In the genomic region with DNA sequence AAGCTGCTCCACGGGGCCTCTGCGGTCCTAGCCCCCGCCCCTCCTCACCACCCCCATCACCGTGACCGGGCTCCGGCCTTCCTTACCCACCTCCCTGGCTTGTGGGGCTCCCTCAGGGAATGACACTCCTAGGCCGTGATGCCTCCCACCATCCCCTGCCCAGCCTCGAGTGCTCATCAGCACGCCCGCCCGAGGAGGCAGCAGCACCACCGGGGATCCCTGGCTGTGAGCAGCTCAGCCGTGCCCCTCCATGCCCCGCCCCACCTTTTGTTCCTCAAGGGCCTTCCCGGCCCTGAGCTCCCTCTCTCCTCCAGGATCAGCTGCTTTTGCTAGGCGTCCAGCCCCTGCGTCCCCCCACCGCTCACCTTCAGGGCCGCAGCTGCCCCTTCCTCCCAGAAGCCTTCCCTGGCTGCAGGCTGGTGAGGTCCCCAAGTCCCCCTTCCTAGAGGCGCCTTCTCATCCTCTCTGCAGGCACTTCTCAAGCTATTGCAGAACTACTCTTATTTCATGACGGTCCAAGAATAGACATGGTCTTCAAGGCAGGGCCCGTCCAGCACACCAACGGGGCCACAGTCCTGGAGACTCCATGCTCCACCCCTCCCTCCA, we compare ENCODE assay signal across 19 cellular contexts. TPM values are rescaled to one million over a fixed set of nuclear protein-coding genes. Genes with fewer than 3 reads are reported as not detected.
A peak's percentile ranks its signal among the peaks of the same experiment; 100 is the strongest.
DNase-seq lines count a peak whose midpoint lies in the region; ATAC-seq, FAIRE-seq and TF ChIP-seq lines count a peak whose summit lies in the region.
"Had no signal": no experiment of that assay in that cellular context is flagged by ENCODE, and none has a peak within 500 bp of the region (broad histone marks: within the 10 kb centered on the region; RNA-seq: fewer than 3 reads in every experiment).

No MANE protein-coding gene starts in this region.

- H3K4me1 ChIP-seq in HepG2 (ENCODE audit: insufficient read depth, low read length): peaks cover 34% of the 10 kb centered on the region
- H3K4me1 ChIP-seq in right lobe of liver: no peaks in the 10 kb centered on the region
- H3K4me1 ChIP-seq in mesenchymal stem cell (ENCODE audit: control insufficient read depth, insufficient read depth, low read depth, low read length): peaks cover 24% of the 10 kb centered on the region
- H3K4me1 ChIP-seq in tibial artery: peaks cover 0 to 14% (median 9%) of the 10 kb centered on the region in 4 donors

- no peak; the same call in 1 of the 2 replicates for TF ChIP-seq CTCF in HepG2 (CRISPR knock-in tag; IDR thresholded peaks at IDR 0.05)
- no peak for TF ChIP-seq CTCF in right lobe of liver (IDR thresholded peaks at IDR 0.05)
- TF ChIP-seq CTCF in activated B cell treated with CpG ODN at 0.5 μM for 24 hours (IDR thresholded peaks at IDR 0.05): no peak
- TF ChIP-seq CTCF in tibial artery (IDR thresholded peaks at IDR 0.05): no peak
- TF ChIP-seq CTCF in natural killer cell (IDR thresholded peaks at IDR 0.05): no peak
- no peak for TF ChIP-seq CTCF in GM20000 (IDR thresholded peaks at IDR 0.05; ENCODE audit: extremely low read depth, missing control alignments)

- peak; percentile 1; the same call in 2 of the 3 replicates for ATAC-seq in HepG2
- ATAC-seq in right lobe of liver: no peak
- ATAC-seq in activated B cell treated with CpG ODN at 0.5 μM for 24 hours (ENCODE audit: low read depth): no peak
- no peak for ATAC-seq in GM19467 (IDR thresholded peaks at IDR 0.05; ENCODE audit: unreplicated experiment)
- ATAC-seq in natural killer cell: no peak
- ATAC-seq: Right ventricle myocardium inferior had no signal

- H2BK5ac ChIP-seq in mesenchymal stem cell (ENCODE audit: low read depth, low read length, poor library complexity, severe bottlenecking): no peak overlapping the region

- no peaks in the 10 kb centered on the region for H3K27me3 Mint-ChIP-seq in activated B cell treated with CpG ODN at 0.5 μM for 24 hours
- no peaks in the 10 kb centered on the region for H3K27me3 Mint-ChIP-seq in natural killer cell (ENCODE audit: low read depth in 2 of 2)

- CTCF ChIA-PET in HepG2 (lab: Yijun Ruan, JAX; ENCODE audit: low intra/inter-chr PET ratio, low total read pairs) (no interaction called here), activated B cell treated with CpG ODN at 0.5 μM for 24 hours (lab: Charles Lee) (no interaction called here)

- no peak overlapping the region for H3K14ac ChIP-seq in mesenchymal stem cell (ENCODE audit: low read length in 2 of 2)

- no peak overlapping the region for H3K4ac ChIP-seq in mesenchymal stem cell (ENCODE audit: low read depth in 1 of 2, low read length in 2 of 2)

- in situ Hi-C loops in HepG2 (cut with HindIII; ENCODE audit: extremely low pct_ligation_motif_present, low pct_unique_long_range_greater_than_20kb): no loop called here

- WGBS in HepG2 (ENCODE audit: low lambda C conversion rate): 40% methylated on average over 23 of the region's 23 CpGs
- WGBS in right lobe of liver (ENCODE audit: insufficient coverage, low coverage, low lambda C conversion rate, missing lambda C conversion rate): 87% methylated on average over 7 of the region's 23 CpGs
- WGBS in mesenchymal stem cell: 78% methylated on average over 23 of the region's 23 CpGs

- no peaks in the 10 kb centered on the region; a peak in 1 of 5 replicates for H3K36me3 ChIP-seq in HepG2 (replicated peaks in 1 of 2; ENCODE audit: control insufficient read depth in 1 of 2, insufficient read depth in 2 of 2, low read length in 2 of 2)
- peaks cover 0 to 22% (median 8%) of the 10 kb centered on the region in 4 donors for H3K36me3 ChIP-seq in right lobe of liver
- peaks cover 31 to 41% of the 10 kb centered on the region in 2 experiments for H3K36me3 ChIP-seq in mesenchymal stem cell (ENCODE audit: control insufficient read depth in 1 of 2, insufficient read depth in 2 of 2, low read depth in 1 of 2, low read length in 2 of 2)
- peaks cover 0 to 36% (median 34%) of the 10 kb centered on the region in 3 donors for H3K36me3 ChIP-seq in tibial artery
- H3K36me3 ChIP-seq: BLaER1 had no signal

- peaks cover 30% of the 10 kb centered on the region for H3K4me1 Mint-ChIP-seq in activated B cell treated with CpG ODN at 0.5 μM for 24 hours
- peaks cover 0 to 20% of the 10 kb centered on the region in 2 donors for H3K4me1 Mint-ChIP-seq in natural killer cell

- H3K9me3 ChIP-seq in HepG2 (ENCODE audit: low read length) (no peaks in the 10 kb centered on the region), right lobe of liver (no peaks in the 10 kb centered on the region), mesenchymal stem cell (ENCODE audit: control insufficient read depth, low read length) (no peaks in the 10 kb centered on the region), tibial artery (no peaks in the 10 kb centered on the region)
- H3K9me3 ChIP-seq: BLaER1 had no signal

- FAIRE-seq in HepG2 (lab: Jason Lieb, UNC): no peak

- H4K91ac ChIP-seq in mesenchymal stem cell (ENCODE audit: low read length): peak overlapping the region; percentile 18

- DNase-seq in HepG2 (ENCODE audit: low spot score): no peak
- DNase-seq in right lobe of liver: no peak
- no peak for DNase-seq in activated B cell treated with CpG ODN at 0.5 μM for 24 hours
- no peak for DNase-seq in mesenchymal stem cell
- no peak for DNase-seq in tibial artery
- no peak for DNase-seq in natural killer cell
- DNase-seq in GM20000 (ENCODE audit: low spot score): no peak
- DNase-seq: 8988T; CD8-positive, alpha-beta memory T cell; GM23248; MM.1S; NCI-H1105; NCI-H187 treated with DMSO at 0.1 percent for 48 hours; NCI-H526 treated with DMSO at 0.1 percent for 48 hours had no signal

- H3K23ac ChIP-seq in mesenchymal stem cell (ENCODE audit: low read length in 2 of 2): no peak overlapping the region

- H3K4me3 Mint-ChIP-seq in activated B cell treated with CpG ODN at 0.5 μM for 24 hours (peak overlapping the region; percentile 8), natural killer cell (no peak overlapping the region)

- no peak overlapping the region for H2BK15ac ChIP-seq in mesenchymal stem cell (ENCODE audit: low read depth, poor library complexity, severe bottlenecking)

- no peak overlapping the region for H3K18ac ChIP-seq in mesenchymal stem cell (ENCODE audit: low read depth in 1 of 2, low read length in 2 of 2)

- H3K4me3 ChIP-seq in HepG2 (replicated peaks in 1 of 3; ENCODE audit: insufficient read depth in 1 of 3, low read depth in 2 of 3, low read length in 3 of 3) (peak overlapping the region in 1 of 3 experiments; percentile 30; a peak in 1 of 6 replicates), right lobe of liver (no peak overlapping the region), mesenchymal stem cell (ENCODE audit: insufficient read depth in 1 of 2, low read depth in 1 of 2, low read length in 2 of 2) (no peak overlapping the region), tibial artery (no peak overlapping the region)
- H3K4me3 ChIP-seq: BLaER1, GM23248, SK-N-MC had no signal

- H2AK5ac ChIP-seq in mesenchymal stem cell (ENCODE audit: low read length, severe bottlenecking): no peak overlapping the region

- TF ChIP-seq POLR2A in HepG2 (IDR thresholded peaks at IDR 0.05; ENCODE audit: insufficient read depth in 1 of 2, low read depth in 2 of 2, low read length in 2 of 2): no peak
- no peak for TF ChIP-seq POLR2A in right lobe of liver (IDR thresholded peaks at IDR 0.05)

- no peak for TF ChIP-seq EP300 in HepG2 (IDR thresholded peaks at IDR 0.05; ENCODE audit: low read depth in 2 of 2, low read length in 2 of 2)
- no peak for TF ChIP-seq EP300 in HepG2 (CRISPR knock-in tag; IDR thresholded peaks at IDR 0.05; ENCODE audit: borderline replicate concordance)

- no peak overlapping the region for H2BK120ac ChIP-seq in mesenchymal stem cell (ENCODE audit: low read depth, low read length)

- H3K79me2 ChIP-seq in HepG2 (ENCODE audit: insufficient read depth, low read length): no peaks in the 10 kb centered on the region

- intact Hi-C loops in HepG2 (cut with micrococcal nuclease; ENCODE audit: unreplicated experiment): no loop called here
- intact Hi-C loops in right lobe of liver (cut with DNase I): no loop called here
- intact Hi-C loops in activated B cell treated with CpG ODN at 0.5 μM for 24 hours (cut with micrococcal nuclease): no loop called here
- intact Hi-C loops in tibial artery (cut with DNase I; ENCODE audit: low total_unique reads): no loop called here
- intact Hi-C loops in natural killer cell (cut with micrococcal nuclease): no loop called here

- H3K9ac ChIP-seq in HepG2 (ENCODE audit: insufficient read depth, low read depth, low read length) (no peak overlapping the region), mesenchymal stem cell (ENCODE audit: low read length) (no peak overlapping the region)
- H3K9ac ChIP-seq: BLaER1, GM23248, KMS-11 had no signal

- peak overlapping the region; percentile 58 for H3K4me2 ChIP-seq in HepG2 (ENCODE audit: low read depth, low read length)
- H3K4me2 ChIP-seq in mesenchymal stem cell (ENCODE audit: low read length, poor library complexity, severe bottlenecking): no peak overlapping the region
- H3K4me2 ChIP-seq: BLaER1, KMS-11 had no signal

- H2AFZ ChIP-seq in HepG2 (ENCODE audit: low read length) (no peak overlapping the region), mesenchymal stem cell (ENCODE audit: low read depth, low read length) (no peak overlapping the region)
- H2AFZ ChIP-seq: GM23248 had no signal

- no TSS peak for BruUV-seq in HepG2 (replicated peaks; lab: Mats Ljungman, UMichigan)

- no peak for TF ChIP-seq RAD21 in HepG2 (CRISPR knock-in tag; IDR thresholded peaks at IDR 0.05)

- H3K27ac ChIP-seq in HepG2 (ENCODE audit: extremely low read length, insufficient read depth, low read length) (no peak overlapping the region), right lobe of liver (no peak overlapping the region), mesenchymal stem cell (ENCODE audit: low read length, poor library complexity, severe bottlenecking) (no peak overlapping the region), tibial artery (no peak overlapping the region)
- H3K27ac ChIP-seq: BLaER1, GM23248, KMS-11, SK-N-MC had no signal

- H4K8ac ChIP-seq in mesenchymal stem cell (ENCODE audit: low read length): peak overlapping the region; percentile 35

- no peaks in the 10 kb centered on the region for H3K79me1 ChIP-seq in mesenchymal stem cell (replicated peaks; ENCODE audit: low read length, poor library complexity, severe bottlenecking)

- no peaks in the 10 kb centered on the region for H3K9me3 Mint-ChIP-seq in activated B cell treated with CpG ODN at 0.5 μM for 24 hours
- no peaks in the 10 kb centered on the region for H3K9me3 Mint-ChIP-seq in natural killer cell
- H3K9me3 Mint-ChIP-seq: CD8-positive, alpha-beta memory T cell had no signal

- H3K36me3 Mint-ChIP-seq in activated B cell treated with CpG ODN at 0.5 μM for 24 hours (ENCODE audit: low read depth) (peaks cover 20% of the 10 kb centered on the region), natural killer cell (no peaks in the 10 kb centered on the region)

- peaks cover 9 to 22% of the 10 kb centered on the region in 2 experiments; a peak in 3 of 5 replicates for H3K27me3 ChIP-seq in HepG2 (ENCODE audit: control insufficient read depth in 1 of 2, insufficient read depth in 2 of 2, low read length in 2 of 2)
- no peaks in the 10 kb centered on the region for H3K27me3 ChIP-seq in right lobe of liver
- peaks cover 0 to 8% of the 10 kb centered on the region in 2 experiments for H3K27me3 ChIP-seq in mesenchymal stem cell (ENCODE audit: control insufficient read depth in 1 of 2, insufficient read depth in 1 of 2, low read length in 2 of 2)
- H3K27me3 ChIP-seq in tibial artery: peaks cover 0 to 28% of the 10 kb centered on the region in 2 donors

- POLR2A ChIA-PET in HepG2 (lab: Yijun Ruan, JAX) (interaction anchor here (1.3 to 1.6 kb wide), 3 partner anchors 12 to 19 kb away, joined by 3 to 7 read pairs (median 6); a partner anchor contains a TSS), activated B cell treated with CpG ODN at 0.5 μM for 24 hours (lab: Charles Lee) (no interaction called here)

- H2BK12ac ChIP-seq in mesenchymal stem cell (ENCODE audit: low read length in 2 of 2): no peak overlapping the region

- no peak overlapping the region for H3K27ac Mint-ChIP-seq in activated B cell treated with CpG ODN at 0.5 μM for 24 hours
- no peak overlapping the region for H3K27ac Mint-ChIP-seq in natural killer cell

- no peaks in the 10 kb centered on the region; the same call in 1 of the 2 replicates for H4K20me1 ChIP-seq in HepG2 (ENCODE audit: insufficient read depth, low read length)

RNA-seq across cellular contexts. Expression of a gene that starts 3.0 kb away (rescaled TPM):
- total RNA-seq in HepG2 (2016; rRNA removed; fragmentation: Illumina TruSeq; extraction: Trizol) (not detected in 2 replicates), right lobe of liver (not detected), activated B cell treated with CpG ODN at 0.5 μM for 24 hours (0.78 and 1.3 TPM in 2 replicates), natural killer cell (under 1 TPM; 0.19 to 0.75 (median 0.25) TPM)
- total RNA-seq in HepG2 (2016; cell fraction: cytosol; rRNA removed; fragmentation: Illumina TruSeq; extraction: Trizol; ENCODE audit: low read depth): not detected in 2 replicates
- not detected in 2 replicates for total RNA-seq in HepG2 (2016; cell fraction: insoluble cytoplasmic fraction; rRNA removed; fragmentation: Illumina TruSeq; extraction: Trizol)
- total RNA-seq in HepG2 (2016; cell fraction: membrane; rRNA removed; fragmentation: Illumina TruSeq; extraction: Trizol): not detected in 2 replicates
- total RNA-seq in HepG2 (2016; cell fraction: nucleus; rRNA removed; fragmentation: Illumina TruSeq; extraction: Trizol): not detected in 2 replicates
- 0.07 and 0.13 TPM in 2 replicates for polyA plus RNA-seq in HepG2 (2011; rRNA removed)
- polyA plus RNA-seq in HepG2 (2011; cell fraction: cytosol; rRNA removed): 0.19 and 0.23 TPM in 2 replicates
- 0.45 and 0.48 TPM in 2 replicates for polyA plus RNA-seq in HepG2 (2011; cell fraction: nucleus; rRNA removed)
- polyA plus RNA-seq in HepG2 (2012): 0.05 TPM in 1 of 2 replicates, not detected in the other
- polyA plus RNA-seq in HepG2 (2016; cell fraction: cytosol; fragmentation: Illumina TruSeq; extraction: Trizol; ENCODE audit: low read depth): not detected in 2 replicates
- polyA plus RNA-seq in HepG2 (2016; cell fraction: insoluble cytoplasmic fraction; fragmentation: Illumina TruSeq; extraction: Trizol; ENCODE audit: low read depth): not detected in 2 replicates
- polyA plus RNA-seq in HepG2 (2016; cell fraction: membrane; fragmentation: Illumina TruSeq; extraction: Trizol; ENCODE audit: low read depth): not detected in 2 replicates
- polyA plus RNA-seq in HepG2 (2016; cell fraction: nucleus; fragmentation: Illumina TruSeq; extraction: Trizol; ENCODE audit: insufficient read depth, low read depth): not detected in 2 replicates
- 0.10 and 0.84 TPM in 2 replicates for polyA minus RNA-seq in HepG2 (2011; rRNA and poly(A)+ RNA removed; ENCODE audit: low replicate concordance)
- polyA minus RNA-seq in HepG2 (2011; cell fraction: cytosol; rRNA and poly(A)+ RNA removed): not detected in 2 replicates
- not detected in 2 replicates for polyA minus RNA-seq in HepG2 (2011; cell fraction: nucleus; rRNA and poly(A)+ RNA removed)
- 0.91 TPM for polyA plus RNA-seq in mesenchymal stem cell (2013, experiment 1 of 2)
- polyA plus RNA-seq in mesenchymal stem cell (2013, experiment 2 of 2): 0.79 TPM
- polyA plus RNA-seq: CD8-positive, alpha-beta memory T cell had no signal

RNA-seq across cellular contexts. Expression of a gene that starts 9.4 kb away (rescaled TPM):
- total RNA-seq in HepG2 (2016; rRNA removed; fragmentation: Illumina TruSeq; extraction: Trizol) (not detected in 2 replicates), right lobe of liver (not detected), activated B cell treated with CpG ODN at 0.5 μM for 24 hours (0.16 TPM in 1 of 2 replicates, not detected in the other), natural killer cell (under 1 TPM in 2 of 3 donors, not detected in 1; 0.16 to 0.23 TPM)
- not detected in 2 replicates for total RNA-seq in HepG2 (2016; cell fraction: cytosol; rRNA removed; fragmentation: Illumina TruSeq; extraction: Trizol; ENCODE audit: low read depth)
- not detected in 2 replicates for total RNA-seq in HepG2 (2016; cell fraction: insoluble cytoplasmic fraction; rRNA removed; fragmentation: Illumina TruSeq; extraction: Trizol)
- not detected in 2 replicates for total RNA-seq in HepG2 (2016; cell fraction: membrane; rRNA removed; fragmentation: Illumina TruSeq; extraction: Trizol)
- total RNA-seq in HepG2 (2016; cell fraction: nucleus; rRNA removed; fragmentation: Illumina TruSeq; extraction: Trizol): not detected in 2 replicates
- 0.09 TPM in 1 of 2 replicates, not detected in the other for polyA plus RNA-seq in HepG2 (2011; rRNA removed)
- not detected in 2 replicates for polyA plus RNA-seq in HepG2 (2011; cell fraction: cytosol; rRNA removed)
- 0.10 and 0.37 TPM in 2 replicates for polyA plus RNA-seq in HepG2 (2011; cell fraction: nucleus; rRNA removed)
- 0.17 TPM in 1 of 2 replicates, not detected in the other for polyA plus RNA-seq in HepG2 (2012)
- polyA plus RNA-seq in HepG2 (2016; cell fraction: cytosol; fragmentation: Illumina TruSeq; extraction: Trizol; ENCODE audit: low read depth): not detected in 2 replicates
- polyA plus RNA-seq in HepG2 (2016; cell fraction: insoluble cytoplasmic fraction; fragmentation: Illumina TruSeq; extraction: Trizol; ENCODE audit: low read depth): not detected in 2 replicates
- polyA plus RNA-seq in HepG2 (2016; cell fraction: membrane; fragmentation: Illumina TruSeq; extraction: Trizol; ENCODE audit: low read depth): not detected in 2 replicates
- not detected in 2 replicates for polyA plus RNA-seq in HepG2 (2016; cell fraction: nucleus; fragmentation: Illumina TruSeq; extraction: Trizol; ENCODE audit: insufficient read depth, low read depth)
- polyA minus RNA-seq in HepG2 (2011; rRNA and poly(A)+ RNA removed; ENCODE audit: low replicate concordance): 0.28 TPM in 1 of 2 replicates, not detected in the other
- not detected in 2 replicates for polyA minus RNA-seq in HepG2 (2011; cell fraction: cytosol; rRNA and poly(A)+ RNA removed)
- not detected in 2 replicates for polyA minus RNA-seq in HepG2 (2011; cell fraction: nucleus; rRNA and poly(A)+ RNA removed)
- polyA plus RNA-seq in mesenchymal stem cell (2013, experiment 1 of 2): not detected
- polyA plus RNA-seq in mesenchymal stem cell (2013, experiment 2 of 2): not detected
- total RNA-seq: CD8-positive, alpha-beta memory T cell; GM23248; Right ventricle myocardium inferior had no signal
- polyA plus RNA-seq: CD8-positive, alpha-beta memory T cell; GM23248 had no signal

RNA-seq across cellular contexts. Expression of a gene that starts 17.1 kb away (rescaled TPM):
- 8.4 and 10.1 TPM in 2 replicates for total RNA-seq in HepG2 (2016; rRNA removed; fragmentation: Illumina TruSeq; extraction: Trizol)
- 1.7 and 2.1 TPM in 2 replicates for total RNA-seq in HepG2 (2016; cell fraction: cytosol; rRNA removed; fragmentation: Illumina TruSeq; extraction: Trizol; ENCODE audit: low read depth)
- total RNA-seq in HepG2 (2016; cell fraction: insoluble cytoplasmic fraction; rRNA removed; fragmentation: Illumina TruSeq; extraction: Trizol): 6.8 and 10.0 TPM in 2 replicates
- 2.8 and 4.3 TPM in 2 replicates for total RNA-seq in HepG2 (2016; cell fraction: membrane; rRNA removed; fragmentation: Illumina TruSeq; extraction: Trizol)
- 12.8 and 18.4 TPM in 2 replicates for total RNA-seq in HepG2 (2016; cell fraction: nucleus; rRNA removed; fragmentation: Illumina TruSeq; extraction: Trizol)
- polyA plus RNA-seq in HepG2 (2011; rRNA removed): 9.6 and 16.1 TPM in 2 replicates
- 4.5 and 6.0 TPM in 2 replicates for polyA plus RNA-seq in HepG2 (2011; cell fraction: cytosol; rRNA removed)
- polyA plus RNA-seq in HepG2 (2011; cell fraction: nucleus; rRNA removed): 39.6 and 48.2 TPM in 2 replicates
- polyA plus RNA-seq in HepG2 (2012): 12.3 and 14.4 TPM in 2 replicates
- polyA plus RNA-seq in HepG2 (2016; cell fraction: cytosol; fragmentation: Illumina TruSeq; extraction: Trizol; ENCODE audit: low read depth): 0.26 and 0.46 TPM in 2 replicates
- polyA plus RNA-seq in HepG2 (2016; cell fraction: insoluble cytoplasmic fraction; fragmentation: Illumina TruSeq; extraction: Trizol; ENCODE audit: low read depth): 5.2 and 6.9 TPM in 2 replicates
- 0.43 and 0.84 TPM in 2 replicates for polyA plus RNA-seq in HepG2 (2016; cell fraction: membrane; fragmentation: Illumina TruSeq; extraction: Trizol; ENCODE audit: low read depth)
- polyA plus RNA-seq in HepG2 (2016; cell fraction: nucleus; fragmentation: Illumina TruSeq; extraction: Trizol; ENCODE audit: insufficient read depth, low read depth): 17.4 and 18.8 TPM in 2 replicates
- 33.2 and 74.9 TPM in 2 replicates for polyA minus RNA-seq in HepG2 (2011; rRNA and poly(A)+ RNA removed; ENCODE audit: low replicate concordance)
- 41.7 and 42.0 TPM in 2 replicates for polyA minus RNA-seq in HepG2 (2011; cell fraction: cytosol; rRNA and poly(A)+ RNA removed)
- 35.3 and 47.0 TPM in 2 replicates for polyA minus RNA-seq in HepG2 (2011; cell fraction: nucleus; rRNA and poly(A)+ RNA removed)
- 10 to 100 TPM; 14.8 to 30.3 (median 24.1) TPM for total RNA-seq in right lobe of liver
- 25.4 and 28.9 TPM in 2 replicates for total RNA-seq in activated B cell treated with CpG ODN at 0.5 μM for 24 hours
- 8.0 TPM for polyA plus RNA-seq in mesenchymal stem cell (2013, experiment 1 of 2)
- polyA plus RNA-seq in mesenchymal stem cell (2013, experiment 2 of 2): 7.9 TPM
- total RNA-seq in natural killer cell: 10 to 100 TPM; 85.2 to 90.7 (median 89.4) TPM

RNA-seq across cellular contexts. Expression of a gene that starts 19.8 kb away (rescaled TPM):
- total RNA-seq in HepG2 (2016; rRNA removed; fragmentation: Illumina TruSeq; extraction: Trizol): not detected in 2 replicates
- total RNA-seq in HepG2 (2016; cell fraction: cytosol; rRNA removed; fragmentation: Illumina TruSeq; extraction: Trizol; ENCODE audit: low read depth): not detected in 2 replicates
- not detected in 2 replicates for total RNA-seq in HepG2 (2016; cell fraction: insoluble cytoplasmic fraction; rRNA removed; fragmentation: Illumina TruSeq; extraction: Trizol)
- not detected in 2 replicates for total RNA-seq in HepG2 (2016; cell fraction: membrane; rRNA removed; fragmentation: Illumina TruSeq; extraction: Trizol)
- not detected in 2 replicates for total RNA-seq in HepG2 (2016; cell fraction: nucleus; rRNA removed; fragmentation: Illumina TruSeq; extraction: Trizol)
- 0.07 and 0.08 TPM in 2 replicates for polyA plus RNA-seq in HepG2 (2011; rRNA removed)
- polyA plus RNA-seq in HepG2 (2011; cell fraction: cytosol; rRNA removed): 0.05 and 0.08 TPM in 2 replicates
- 0.27 and 0.42 TPM in 2 replicates for polyA plus RNA-seq in HepG2 (2011; cell fraction: nucleus; rRNA removed)
- 0.09 and 0.11 TPM in 2 replicates for polyA plus RNA-seq in HepG2 (2012)
- not detected in 2 replicates for polyA plus RNA-seq in HepG2 (2016; cell fraction: cytosol; fragmentation: Illumina TruSeq; extraction: Trizol; ENCODE audit: low read depth)
- not detected in 2 replicates for polyA plus RNA-seq in HepG2 (2016; cell fraction: insoluble cytoplasmic fraction; fragmentation: Illumina TruSeq; extraction: Trizol; ENCODE audit: low read depth)
- polyA plus RNA-seq in HepG2 (2016; cell fraction: membrane; fragmentation: Illumina TruSeq; extraction: Trizol; ENCODE audit: low read depth): not detected in 2 replicates
- not detected in 2 replicates for polyA plus RNA-seq in HepG2 (2016; cell fraction: nucleus; fragmentation: Illumina TruSeq; extraction: Trizol; ENCODE audit: insufficient read depth, low read depth)
- polyA minus RNA-seq in HepG2 (2011; rRNA and poly(A)+ RNA removed; ENCODE audit: low replicate concordance): 0.18 and 9.4 TPM in 2 replicates
- not detected in 2 replicates for polyA minus RNA-seq in HepG2 (2011; cell fraction: cytosol; rRNA and poly(A)+ RNA removed)
- 0.12 and 0.13 TPM in 2 replicates for polyA minus RNA-seq in HepG2 (2011; cell fraction: nucleus; rRNA and poly(A)+ RNA removed)
- total RNA-seq in right lobe of liver: 10 to 100 TPM in 1 of 6 experiments, 1 to 10 TPM in 3, under 1 TPM in 2; 0.78 to 11.0 (median 3.6) TPM
- 0.49 and 0.69 TPM in 2 replicates for total RNA-seq in activated B cell treated with CpG ODN at 0.5 μM for 24 hours
- not detected for polyA plus RNA-seq in mesenchymal stem cell (2013, experiment 1 of 2)
- polyA plus RNA-seq in mesenchymal stem cell (2013, experiment 2 of 2): not detected
- total RNA-seq in natural killer cell: under 1 TPM in 2 of 3 donors, not detected in 1; 0.16 to 0.48 TPM
- total RNA-seq: GM23248 had no signal
- polyA plus RNA-seq: GM23248 had no signal

RNA-seq across cellular contexts. Expression of a gene that starts 36.4 kb away (rescaled TPM):
- 6.0 and 7.0 TPM in 2 replicates for total RNA-seq in HepG2 (2016; rRNA removed; fragmentation: Illumina TruSeq; extraction: Trizol)
- total RNA-seq in HepG2 (2016; cell fraction: cytosol; rRNA removed; fragmentation: Illumina TruSeq; extraction: Trizol; ENCODE audit: low read depth): 21.9 and 23.8 TPM in 2 replicates
- 4.3 and 5.4 TPM in 2 replicates for total RNA-seq in HepG2 (2016; cell fraction: insoluble cytoplasmic fraction; rRNA removed; fragmentation: Illumina TruSeq; extraction: Trizol)
- total RNA-seq in HepG2 (2016; cell fraction: membrane; rRNA removed; fragmentation: Illumina TruSeq; extraction: Trizol): 16.4 and 22.5 TPM in 2 replicates
- total RNA-seq in HepG2 (2016; cell fraction: nucleus; rRNA removed; fragmentation: Illumina TruSeq; extraction: Trizol): 5.4 and 6.2 TPM in 2 replicates
- 1.8 and 2.2 TPM in 2 replicates for polyA plus RNA-seq in HepG2 (2011; rRNA removed)
- polyA plus RNA-seq in HepG2 (2011; cell fraction: cytosol; rRNA removed): 2.4 and 6.2 TPM in 2 replicates
- polyA plus RNA-seq in HepG2 (2011; cell fraction: nucleus; rRNA removed): 6.3 and 9.5 TPM in 2 replicates
- 12.0 and 18.6 TPM in 2 replicates for polyA plus RNA-seq in HepG2 (2012)
- polyA plus RNA-seq in HepG2 (2016; cell fraction: cytosol; fragmentation: Illumina TruSeq; extraction: Trizol; ENCODE audit: low read depth): 606 and 718 TPM in 2 replicates
- polyA plus RNA-seq in HepG2 (2016; cell fraction: insoluble cytoplasmic fraction; fragmentation: Illumina TruSeq; extraction: Trizol; ENCODE audit: low read depth): 42.4 and 57.7 TPM in 2 replicates
- 288 and 295 TPM in 2 replicates for polyA plus RNA-seq in HepG2 (2016; cell fraction: membrane; fragmentation: Illumina TruSeq; extraction: Trizol; ENCODE audit: low read depth)
- polyA plus RNA-seq in HepG2 (2016; cell fraction: nucleus; fragmentation: Illumina TruSeq; extraction: Trizol; ENCODE audit: insufficient read depth, low read depth): 40.1 and 40.2 TPM in 2 replicates
- 8.4 and 13.9 TPM in 2 replicates for polyA minus RNA-seq in HepG2 (2011; rRNA and poly(A)+ RNA removed; ENCODE audit: low replicate concordance)
- 15.8 and 39.4 TPM in 2 replicates for polyA minus RNA-seq in HepG2 (2011; cell fraction: cytosol; rRNA and poly(A)+ RNA removed)
- 4.5 and 4.8 TPM in 2 replicates for polyA minus RNA-seq in HepG2 (2011; cell fraction: nucleus; rRNA and poly(A)+ RNA removed)
- total RNA-seq in right lobe of liver: 10 to 100 TPM; 50.2 to 99.4 (median 76.7) TPM
- total RNA-seq in activated B cell treated with CpG ODN at 0.5 μM for 24 hours: 170 and 172 TPM in 2 replicates
- polyA plus RNA-seq in mesenchymal stem cell (2013, experiment 1 of 2): 333 TPM
- 331 TPM for polyA plus RNA-seq in mesenchymal stem cell (2013, experiment 2 of 2)
- total RNA-seq in natural killer cell: 100 to 1,000 TPM in 2 of 3 donors, 10 to 100 TPM in 1; 95.5 to 197 (median 159) TPM
